9 cellular contexts compared by ENCODE assay signal in genomic region chr6:140076078-140076477, GRCh38.
"Had no signal": no experiment of that assay in that cellular context is flagged by ENCODE, and none has a peak within 500 bp of the region (broad histone marks: within the 10 kb centered on the region; RNA-seq: fewer than 3 reads in every experiment).

No MANE protein-coding gene starts in this region.

- H3K9me3 ChIP-seq: HAP-1 had no signal

- H3K4me1 Mint-ChIP-seq: IgD-negative memory B cell had no signal

- ATAC-seq: HCT116 had no signal

- DNase-seq: GM23248, GOT3, H7, Kasumi-1, KG1 had no signal

- H2AFZ ChIP-seq: GM23248 had no signal

- H3K9ac ChIP-seq: GM23248 had no signal

- H3K4me3 ChIP-seq: GM23248, HAP-1 had no signal

- H3K4me1 ChIP-seq: HAP-1 had no signal

- H3K27ac ChIP-seq: GM23248, HL-60 had no signal

- H3K4me3 Mint-ChIP-seq: IgD-negative memory B cell had no signal

- H3K36me3 Mint-ChIP-seq: IgD-negative memory B cell had no signal

- H3K27ac Mint-ChIP-seq: IgD-negative memory B cell had no signal

- H3K36me3 ChIP-seq: HAP-1 had no signal
